Comparison of ENCODE assay signal across 9 cellular contexts in the genomic region with DNA sequence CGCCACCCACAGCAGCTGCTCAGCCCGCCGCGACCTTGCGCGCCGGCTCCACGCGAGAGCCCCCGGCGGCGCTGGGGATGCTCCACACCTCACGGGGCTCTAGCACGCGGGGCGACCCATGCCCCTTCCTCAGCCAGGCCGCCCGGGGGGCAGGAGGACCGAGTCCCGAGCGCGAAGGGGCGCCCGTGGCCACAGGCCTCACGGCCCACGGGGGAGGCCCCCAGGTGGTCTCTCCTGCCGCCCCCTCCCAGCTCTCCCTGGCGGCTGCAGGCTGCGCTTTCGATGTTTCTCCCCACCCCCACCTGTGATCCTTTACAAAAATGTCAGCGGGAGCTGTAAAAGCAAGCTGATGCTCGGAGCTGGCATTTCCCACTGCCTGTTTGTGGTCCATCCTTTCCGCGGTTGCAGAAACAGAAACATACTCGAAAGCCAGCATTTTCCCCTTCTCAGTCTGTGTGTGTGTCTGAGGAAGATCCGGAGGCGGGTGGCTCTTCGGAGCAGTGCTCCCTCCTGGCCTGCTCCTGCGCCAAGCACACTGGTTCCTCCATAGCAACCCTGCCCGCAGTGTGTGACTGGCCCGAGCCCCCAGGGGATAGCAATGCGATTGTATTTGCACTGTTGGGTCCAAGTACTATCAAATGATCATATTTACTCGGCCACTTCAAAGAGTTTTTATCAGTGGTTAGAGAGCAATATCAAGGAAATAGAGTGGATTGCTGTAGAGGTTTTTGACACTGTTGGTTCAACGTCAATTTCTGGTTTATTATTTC. TPM values are rescaled to one million over a fixed set of nuclear protein-coding genes. Genes with fewer than 3 reads are reported as not detected.
DNase-seq lines count a peak whose midpoint lies in the region; ATAC-seq, FAIRE-seq and TF ChIP-seq lines count a peak whose summit lies in the region.
"Had no signal": no experiment of that assay in that cellular context is flagged by ENCODE, and none has a peak within 500 bp of the region (broad histone marks: within the 10 kb centered on the region; RNA-seq: fewer than 3 reads in every experiment).

No MANE protein-coding gene starts in this region.

- no peak for TF ChIP-seq CTCF in HFF-Myc (IDR thresholded peaks at IDR 0.05; ENCODE audit: low read depth, low read length, missing control alignments)
- TF ChIP-seq CTCF in fibroblast of lung (conservative IDR thresholded peaks at IDR 0.05 in 1 of 2, IDR thresholded peaks at IDR 0.05 in 1 of 2; ENCODE audit: low read depth in 1 of 2, low read length in 2 of 2), result no peak
- no peak for TF ChIP-seq CTCF in ovary (IDR thresholded peaks at IDR 0.05)

- peaks cover 30% of the 10 kb centered on the region for H3K27me3 ChIP-seq in CD8-positive, alpha-beta memory T cell (ENCODE audit: insufficient read depth, low read length, poor library complexity, severe bottlenecking)
- H3K27me3 ChIP-seq in fibroblast of lung (ENCODE audit: control insufficient read depth, insufficient read depth, low read length), result peaks cover 3% of the 10 kb centered on the region
- no peaks in the 10 kb centered on the region for H3K27me3 ChIP-seq in ovary

- H3K4me2 ChIP-seq in fibroblast of lung (ENCODE audit: extremely low read depth, insufficient read depth, low read length), result peak overlapping the region; percentile 76

- H3K4me3 Mint-ChIP-seq in CD8-positive, alpha-beta memory T cell, result peak overlapping the region; percentile 67 to 78 (median 75)

- no peaks in the 10 kb centered on the region for H4K20me1 ChIP-seq in fibroblast of lung (ENCODE audit: control insufficient read depth, extremely low read depth, insufficient read depth, low read length)

- ATAC-seq in HG03571 (IDR thresholded peaks at IDR 0.05; ENCODE audit: unreplicated experiment), result no peak
- no peak for ATAC-seq in GM18498 (IDR thresholded peaks at IDR 0.05; ENCODE audit: unreplicated experiment)

- FAIRE-seq in RCC 7860 (lab: Jason Lieb, UNC), result no peak

- no peaks in the 10 kb centered on the region for H3K79me2 ChIP-seq in fibroblast of lung (ENCODE audit: control insufficient read depth, insufficient read depth, low read length)

- peak overlapping the region; percentile 50 for H2AFZ ChIP-seq in fibroblast of lung (ENCODE audit: low read length)

- peaks cover 22 to 33% (median 30%) of the 10 kb centered on the region in 3 donors for H3K4me1 Mint-ChIP-seq in CD8-positive, alpha-beta memory T cell

- TF ChIP-seq EP300 in ovary (IDR thresholded peaks at IDR 0.05), result no peak

- H3K9me3 ChIP-seq in CD8-positive, alpha-beta memory T cell (ENCODE audit: low read length), result no peaks in the 10 kb centered on the region
- no peaks in the 10 kb centered on the region for H3K9me3 ChIP-seq in SK-N-MC (ENCODE audit: low read depth, low read length)
- no peaks in the 10 kb centered on the region for H3K9me3 ChIP-seq in fibroblast of lung (ENCODE audit: control insufficient read depth, insufficient read depth, low read depth, low read length)
- no peaks in the 10 kb centered on the region for H3K9me3 ChIP-seq in ovary

- no peaks in the 10 kb centered on the region for H3K36me3 ChIP-seq in CD8-positive, alpha-beta memory T cell (ENCODE audit: insufficient read depth, low read length)
- H3K36me3 ChIP-seq in SK-N-MC (ENCODE audit: insufficient read depth, low read length) (no peaks in the 10 kb centered on the region), fibroblast of lung (ENCODE audit: control insufficient read depth, insufficient read depth, low read length) (no peaks in the 10 kb centered on the region), ovary (no peaks in the 10 kb centered on the region)

- no peak for TF ChIP-seq POLR2A in ovary (IDR thresholded peaks at IDR 0.05)

- peaks cover 0 to 8% (median 0%) of the 10 kb centered on the region in 3 donors for H3K36me3 Mint-ChIP-seq in CD8-positive, alpha-beta memory T cell

- WGBS in ovary, 3 donors, result 6 to 21% (median 8%) methylated on average over 18 to 44 of the region's 44 CpGs

- no peak for DNase-seq in CD8-positive, alpha-beta memory T cell
- DNase-seq in HFF-Myc (ENCODE audit: extremely low read depth, low read depth) (no peak), SK-N-MC (ENCODE audit: low read depth, low spot score) (no peak), fibroblast of lung (ENCODE audit: low read depth in 2 of 2) (peak; percentile 19 to 62), ovary (no peak), RCC 7860 (ENCODE audit: low spot score) (no peak)

- intact Hi-C loops in ovary (cut with DNase I), result loop anchor here in 3 of 4 donors (5.0 to 10.0 kb wide), 4 partner anchors 845 to 1288 kb away; no protein-coding TSS in a partner anchor

- H3K9me3 Mint-ChIP-seq in CD8-positive, alpha-beta memory T cell, result peaks cover 5 to 13% (median 11%) of the 10 kb centered on the region in 5 donors

- H3K4me1 ChIP-seq in CD8-positive, alpha-beta memory T cell (ENCODE audit: insufficient read depth, low read length), result peaks cover 23% of the 10 kb centered on the region
- H3K4me1 ChIP-seq in fibroblast of lung (ENCODE audit: control insufficient read depth, extremely low read depth, insufficient read depth, low read length) (peaks cover 6% of the 10 kb centered on the region), ovary (ENCODE audit: insufficient read depth) (peaks cover 12% of the 10 kb centered on the region)

- H3K27ac Mint-ChIP-seq in CD8-positive, alpha-beta memory T cell, result peak overlapping the region in 2 of 8 donors; percentile 13 to 19

- H3K9ac ChIP-seq in SK-N-MC (ENCODE audit: insufficient read length) (no peak overlapping the region), fibroblast of lung (ENCODE audit: insufficient read depth, low read length) (no peak overlapping the region)

- CTCF ChIA-PET in CD8-positive, alpha-beta memory T cell (lab: Charles Lee), result interaction anchor here (1.1 to 1.3 kb wide), 2 partner anchors 10 to 11 kb away, joined by 3 read pairs; no protein-coding TSS in a partner anchor

- peak overlapping the region; percentile 36 for H3K4me3 ChIP-seq in CD8-positive, alpha-beta memory T cell (ENCODE audit: low read length)
- H3K4me3 ChIP-seq in HFF-Myc (replicated peaks; ENCODE audit: low read depth, low read length) (peak overlapping the region; percentile 65), SK-N-MC (peak overlapping the region; percentile 82), fibroblast of lung (replicated peaks in 1 of 4; ENCODE audit: control extremely low read depth in 1 of 4, insufficient read depth in 1 of 4, low read depth in 3 of 4, low read length in 4 of 4) (peak overlapping the region; percentile 44 to 78 (median 50)), ovary (peak overlapping the region; percentile 42)

- H3K27ac ChIP-seq in CD8-positive, alpha-beta memory T cell (ENCODE audit: low read depth, low read length), result no peak overlapping the region
- H3K27ac ChIP-seq in SK-N-MC (no peak overlapping the region), fibroblast of lung (ENCODE audit: insufficient read depth, low read length) (no peak overlapping the region), ovary (no peak overlapping the region)

- POLR2A ChIA-PET in CD8-positive, alpha-beta memory T cell (lab: Charles Lee), result no interaction called here

- peaks cover 37 to 61% of the 10 kb centered on the region in 2 donors for H3K27me3 Mint-ChIP-seq in CD8-positive, alpha-beta memory T cell

RNA-seq across cellular contexts. Expression of a gene that starts 2.1 kb away (rescaled TPM):
- total RNA-seq in CD8-positive, alpha-beta memory T cell, result under 1 TPM; 0.11 to 0.16 TPM
- not detected for polyA plus RNA-seq in CD8-positive, alpha-beta memory T cell
- total RNA-seq in fibroblast of lung (6.1 and 6.9 TPM in 2 replicates), ovary (1 to 10 TPM in 4 of 7 donors, under 1 TPM in 3; 0.28 to 4.0 (median 1.4) TPM)
- polyA plus RNA-seq in fibroblast of lung (0.90 and 5.3 TPM in 2 replicates), ovary (under 1 TPM; 0.30 to 0.37 TPM)
- 1.9 and 16.8 TPM in 2 replicates for polyA plus RNA-seq in fibroblast of lung (2012)
- 3.9 and 28.5 TPM in 2 replicates for polyA minus RNA-seq in fibroblast of lung (ENCODE audit: low replicate concordance)
- total RNA-seq: T-helper 1 cell treated with Interleukin-12 subunit alpha and Interleukin-12 subunit beta and Interleukin-4 antibody, amounts not matched to agents 30 ng/mL and 1 ng/mL, for 36 hours had no signal

Comparison
In these comparisons a context has a peak if more than half of its experiments do, and no peak if none do; other contexts are left out.
1. DNase-seq: peak in fibroblast of lung (2 of 2); none in CD8-positive, alpha-beta memory T cell (0 of 5), HFF-Myc (single experiment), SK-N-MC (single experiment), ovary (0 of 5) and RCC 7860 (single experiment).
2. Peak in every context shown above with its lines, with median percentiles within 50 percentile points of each other: H3K4me3 ChIP-seq.